In genomic region chr11:79437274-79437980, GRCh38 we compare ENCODE assay signal across 7 cellular contexts. TPM values are rescaled to one million over a fixed set of nuclear protein-coding genes. Genes with fewer than 3 reads are reported as not detected.
DNase-seq lines count a peak whose midpoint lies in the region; ATAC-seq and TF ChIP-seq lines count a peak whose summit lies in the region.

No MANE protein-coding gene starts in this region.

- TF ChIP-seq CTCF in GM10248 (IDR thresholded peaks at IDR 0.05; ENCODE audit: control extremely low read depth, extremely low read depth, low read depth, missing control alignments) (no peak), uterus (IDR thresholded peaks at IDR 0.05) (no peak)

- intact Hi-C loops in uterus (cut with DNase I; ENCODE audit: low total_unique reads), result no loop called here

- H3K36me3 ChIP-seq in uterus, result no peaks in the 10 kb centered on the region

- peaks cover 0 to 4% of the 10 kb centered on the region in 2 donors for H3K4me1 ChIP-seq in uterus

- H3K4me3 ChIP-seq in uterus, result peak overlapping the region; percentile 34 to 64

- H3K27ac ChIP-seq in uterus, result peak overlapping the region; percentile 58 to 75

- peaks cover 3 to 13% of the 10 kb centered on the region in 2 donors for H3K27me3 ChIP-seq in uterus

- no peaks in the 10 kb centered on the region for H3K36me3 Mint-ChIP-seq in memory B cell

- CTCF ChIA-PET in GM10248 (lab: Yijun Ruan, JAX), result interaction anchor here (1.8 kb wide), 1 partner anchor 13 kb away, joined by 4 read pairs; no protein-coding TSS in a partner anchor

- peak overlapping the region; percentile 83 for H3K4me3 Mint-ChIP-seq in memory B cell

- TF ChIP-seq POLR2A in uterus (IDR thresholded peaks at IDR 0.05) (no peak), GM18505 (IDR thresholded peaks at IDR 0.05; ENCODE audit: borderline replicate concordance, extremely low read depth, insufficient read depth, insufficient read length) (no peak), erythroblast (IDR thresholded peaks at IDR 0.05; ENCODE audit: low read length) (no peak)

- ATAC-seq in memory B cell (ENCODE audit: low read depth), result no peak
- ATAC-seq in GM18505 (IDR thresholded peaks at IDR 0.05; ENCODE audit: unreplicated experiment), result no peak

- POLR2A ChIA-PET in GM10248 (lab: Yijun Ruan, JAX), result no interaction called here

- H3K27ac Mint-ChIP-seq in memory B cell, result peak overlapping the region; percentile 42

- H3K4me1 Mint-ChIP-seq in memory B cell, result peaks cover 31% of the 10 kb centered on the region

- H3K9me3 ChIP-seq in uterus, result no peaks in the 10 kb centered on the region

- H3K27me3 Mint-ChIP-seq in memory B cell, result peaks cover 15% of the 10 kb centered on the region

- no peaks in the 10 kb centered on the region for H3K9me3 Mint-ChIP-seq in memory B cell

- peak; percentile 22 for DNase-seq in GM10248 (ENCODE audit: extremely low spot score)
- DNase-seq in NCI-H2227 (lab: John Stamatoyannopoulos, UW; ENCODE audit: unreplicated experiment), result peak; percentile 51
- DNase-seq in ecto neural progenitor cell (ENCODE audit: low spot score), result peak; percentile 86
- DNase-seq in memory B cell (ENCODE audit: low spot score in 2 of 2), result peak in 1 of 2 donors; percentile 42
- DNase-seq in uterus, result peak; percentile 55 to 73
- no peak for DNase-seq in erythroblast (lab: John Stamatoyannopoulos, UW)

RNA-seq across cellular contexts. Expression of gene TENM4, which starts 3.4 kb away (rescaled TPM):
- 10 to 100 TPM in 1 of 4 donors, 1 to 10 TPM in 2, under 1 TPM in 1; 0.88 to 61.5 (median 4.0) TPM for total RNA-seq in uterus

Comparison
In these comparisons a context has a peak if more than half of its experiments do, and no peak if none do; other contexts are left out.
1. DNase-seq: peak in GM10248 (single experiment), NCI-H2227 (single experiment), ecto neural progenitor cell (single experiment) and uterus (2 of 2); none in erythroblast (0 of 2).